8 cellular contexts compared by ENCODE assay signal in the genomic region with DNA sequence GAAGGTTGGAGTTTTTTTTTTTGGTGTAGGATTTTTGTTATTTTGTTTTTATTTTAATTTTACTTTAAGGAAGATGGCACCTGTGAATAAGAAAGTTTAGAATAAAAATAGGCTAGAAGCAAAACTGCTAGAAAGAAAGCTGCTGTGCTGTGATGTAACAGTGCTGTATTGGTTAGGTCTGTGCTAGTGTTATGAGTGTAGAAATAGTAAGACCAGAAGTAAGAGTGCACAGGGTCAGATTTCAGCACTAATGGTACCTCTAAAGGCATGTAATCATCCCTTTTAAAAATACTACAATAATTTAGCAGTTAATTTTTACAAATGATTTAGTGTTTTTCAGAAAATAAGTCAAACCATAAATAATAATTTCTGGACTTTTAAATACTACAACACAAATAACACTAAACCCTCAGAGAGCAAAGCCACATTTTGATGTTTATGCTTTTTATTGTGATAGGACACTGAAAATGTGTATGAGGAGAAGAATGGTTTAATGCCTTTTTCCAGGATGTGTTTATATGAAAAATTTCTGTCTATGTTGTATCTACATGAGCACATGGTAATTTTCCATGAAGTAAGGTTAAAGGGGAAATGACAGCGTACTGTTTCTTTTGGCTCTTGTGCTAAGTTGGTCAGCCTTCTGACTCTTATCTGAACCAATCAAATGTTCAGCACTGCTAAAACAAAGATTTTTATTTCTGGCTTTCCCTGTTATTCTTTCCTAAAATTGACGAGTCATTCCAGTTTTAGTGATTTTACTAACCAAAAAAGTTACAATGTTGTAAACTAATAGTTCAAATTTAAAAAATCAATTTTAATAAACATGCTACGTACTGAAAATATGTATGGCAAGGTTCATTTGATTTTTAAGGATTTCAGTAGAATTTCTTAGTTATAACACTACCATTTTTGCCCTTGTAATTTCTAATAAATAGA.
A peak's percentile ranks its signal among the peaks of the same experiment; 100 is the strongest.
DNase-seq lines count a peak whose midpoint lies in the region; ATAC-seq lines count a peak whose summit lies in the region.

No MANE protein-coding gene starts in this region.

- H2AK5ac ChIP-seq in mesenchymal stem cell (ENCODE audit: low read length, severe bottlenecking), result no peak overlapping the region

- H3K27me3 ChIP-seq in mesenchymal stem cell (ENCODE audit: control insufficient read depth in 1 of 2, insufficient read depth in 1 of 2, low read length in 2 of 2), result no peaks in the 10 kb centered on the region

- peaks cover 9% of the 10 kb centered on the region for H3K79me1 ChIP-seq in mesenchymal stem cell (replicated peaks; ENCODE audit: low read length, poor library complexity, severe bottlenecking)

- H2BK15ac ChIP-seq in mesenchymal stem cell (ENCODE audit: low read depth, poor library complexity, severe bottlenecking), result no peak overlapping the region

- no peak overlapping the region for H4K91ac ChIP-seq in mesenchymal stem cell (ENCODE audit: low read length)

- no peak overlapping the region for H3K27ac ChIP-seq in mesenchymal stem cell (ENCODE audit: low read length, poor library complexity, severe bottlenecking)

- H2BK12ac ChIP-seq in mesenchymal stem cell (ENCODE audit: low read length in 2 of 2), result no peak overlapping the region

- DNase-seq in RPMI7951 (ENCODE audit: low read depth), result peak; percentile 16
- DNase-seq in mesenchymal stem cell, result peak; percentile 60
- no peak for DNase-seq in stimulated activated CD4-positive, alpha-beta T cell treated with anti-CD3 and anti-CD28 coated beads, Interleukin-2, amount 100 ng/mL, for 24 hours
- DNase-seq in NCI-H2196 treated with DMSO at 0.1 percent for 48 hours (lab: John Stamatoyannopoulos, UW; ENCODE audit: unreplicated experiment), result no peak
- DNase-seq in DMS53 treated with DMSO at 0.1 percent for 48 hours (lab: John Stamatoyannopoulos, UW; ENCODE audit: unreplicated experiment), result no peak
- no peak for DNase-seq in NCI-H2029 (lab: John Stamatoyannopoulos, UW)

- H4K8ac ChIP-seq in mesenchymal stem cell (ENCODE audit: low read length), result no peak overlapping the region

- no peak overlapping the region for H2BK5ac ChIP-seq in mesenchymal stem cell (ENCODE audit: low read depth, low read length, poor library complexity, severe bottlenecking)

- no peak overlapping the region for H3K18ac ChIP-seq in mesenchymal stem cell (ENCODE audit: low read depth in 1 of 2, low read length in 2 of 2)

- H3K9ac ChIP-seq in mesenchymal stem cell (ENCODE audit: low read length), result peak overlapping the region; percentile 56

- H3K4me1 ChIP-seq in mesenchymal stem cell (ENCODE audit: control insufficient read depth, insufficient read depth, low read depth, low read length), result no peaks in the 10 kb centered on the region

- no peak overlapping the region for H3K4me3 ChIP-seq in mesenchymal stem cell (ENCODE audit: insufficient read depth in 1 of 2, low read depth in 1 of 2, low read length in 2 of 2)

- no peak overlapping the region for H2BK120ac ChIP-seq in mesenchymal stem cell (ENCODE audit: low read depth, low read length)

- no peak overlapping the region for H2AFZ ChIP-seq in mesenchymal stem cell (ENCODE audit: low read depth, low read length)

- no peak overlapping the region for H3K4ac ChIP-seq in mesenchymal stem cell (ENCODE audit: low read depth in 1 of 2, low read length in 2 of 2)

- H3K23ac ChIP-seq in mesenchymal stem cell (ENCODE audit: low read length in 2 of 2), result no peak overlapping the region

- no peak overlapping the region for H3K4me2 ChIP-seq in mesenchymal stem cell (ENCODE audit: low read length, poor library complexity, severe bottlenecking)

- WGBS in mesenchymal stem cell, result 67% methylated on average over 1 of the region's 3 CpGs

- H3K9me3 ChIP-seq in mesenchymal stem cell (ENCODE audit: control insufficient read depth, low read length), result no peaks in the 10 kb centered on the region

- H3K36me3 ChIP-seq in mesenchymal stem cell (ENCODE audit: control insufficient read depth in 1 of 2, insufficient read depth in 2 of 2, low read depth in 1 of 2, low read length in 2 of 2), result peaks cover 0 to under 1% of the 10 kb centered on the region in 2 experiments

- no peak overlapping the region for H3K14ac ChIP-seq in mesenchymal stem cell (ENCODE audit: low read length in 2 of 2)

- ATAC-seq in GM18520 (IDR thresholded peaks at IDR 0.05; ENCODE audit: unreplicated experiment) (peak; percentile 90), HG02610 (IDR thresholded peaks at IDR 0.05; ENCODE audit: unreplicated experiment) (peak; percentile 98)

Comparison
In these comparisons a context has a peak if more than half of its experiments do, and no peak if none do; other contexts are left out.
1. DNase-seq: peak in RPMI7951 (single experiment) and mesenchymal stem cell (single experiment); none in stimulated activated CD4-positive, alpha-beta T cell treated with anti-CD3 and anti-CD28 coated beads, Interleukin-2, amount 100 ng/mL, for 24 hours (0 of 2), NCI-H2196 treated with DMSO at 0.1 percent for 48 hours (single experiment), DMS53 treated with DMSO at 0.1 percent for 48 hours (single experiment) and NCI-H2029 (single experiment).